ENCODE assay signal across 8 cellular contexts in the genomic region with DNA sequence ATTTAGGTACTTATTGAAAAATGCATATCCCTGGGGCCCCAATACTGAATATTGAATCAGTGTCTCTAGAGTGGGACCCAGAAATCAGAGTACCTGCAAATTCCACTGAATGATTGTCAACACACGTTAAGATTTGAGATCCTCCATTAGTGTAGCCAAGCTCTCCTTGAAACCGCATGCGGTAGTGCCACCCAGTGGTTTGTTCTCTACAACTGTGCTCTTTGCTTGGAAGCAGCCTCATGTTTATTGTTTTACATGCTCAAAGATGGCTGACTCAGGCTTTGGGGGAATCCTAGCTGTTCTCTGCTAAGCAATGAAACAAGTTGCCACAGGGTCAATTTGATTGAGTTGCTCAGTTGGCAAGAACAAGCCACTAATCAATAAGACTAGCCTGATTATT.
DNase-seq lines count a peak whose midpoint lies in the region; ATAC-seq and TF ChIP-seq lines count a peak whose summit lies in the region.

No MANE protein-coding gene starts in this region.

- no peak for TF ChIP-seq POLR2A in NB4 (IDR thresholded peaks at IDR 0.05; ENCODE audit: extremely low read depth, insufficient read length)

- no peak overlapping the region for H3K4me3 ChIP-seq in GM12864 (ENCODE audit: low read depth, low read length)
- no peak overlapping the region for H3K4me3 ChIP-seq in GM23338
- no peak overlapping the region for H3K4me3 ChIP-seq in NB4 (ENCODE audit: low read depth, low read length)
- H3K4me3 ChIP-seq in right cardiac atrium (ENCODE audit: low read length): no peak overlapping the region

- no peaks in the 10 kb centered on the region for H3K79me2 ChIP-seq in GM23338 (replicated peaks; ENCODE audit: insufficient read depth)

- TF ChIP-seq CTCF in GM12864 (IDR thresholded peaks at IDR 0.05; ENCODE audit: low read depth, low read length, missing control alignments) (peak; percentile 53), GM23338 (conservative IDR thresholded peaks at IDR 0.05; ENCODE audit: low read depth in 2 of 2) (peak; percentile 75 to 89), NB4 (IDR thresholded peaks at IDR 0.05; ENCODE audit: low read depth, low read length) (peak; percentile 14)

- H3K27me3 Mint-ChIP-seq in GM23338 (ENCODE audit: insufficient read depth, low read depth, poor library complexity): peaks cover 1% of the 10 kb centered on the region
- peaks cover 11% of the 10 kb centered on the region for H3K27me3 Mint-ChIP-seq in activated T-cell treated with anti-CD3 and anti-CD28 coated beads, Interleukin-2, amount 50 U/mL, for 4 hours (ENCODE audit: low read depth)

- H3K27me3 ChIP-seq in GM23338 (ENCODE audit: insufficient read depth): no peaks in the 10 kb centered on the region
- no peaks in the 10 kb centered on the region for H3K27me3 ChIP-seq in right cardiac atrium (ENCODE audit: control insufficient read depth, insufficient read depth)

- H3K9me3 ChIP-seq in right cardiac atrium (ENCODE audit: control insufficient read depth, low read length): no peaks in the 10 kb centered on the region

- no peak overlapping the region for H3K4me3 Mint-ChIP-seq in GM23338
- H3K4me3 Mint-ChIP-seq in activated T-cell treated with anti-CD3 and anti-CD28 coated beads, Interleukin-2, amount 50 U/mL, for 4 hours: no peak overlapping the region

- no peak overlapping the region for H3K4me2 ChIP-seq in GM23338

- H3K4me1 ChIP-seq in GM23338 (ENCODE audit: insufficient read depth) (no peaks in the 10 kb centered on the region), right cardiac atrium (ENCODE audit: control insufficient read depth, insufficient read depth, low read length) (no peaks in the 10 kb centered on the region)

- H3K9me3 Mint-ChIP-seq in GM23338: peaks cover 22% of the 10 kb centered on the region
- H3K9me3 Mint-ChIP-seq in activated T-cell treated with anti-CD3 and anti-CD28 coated beads, Interleukin-2, amount 50 U/mL, for 4 hours: no peaks in the 10 kb centered on the region

- peaks cover 8% of the 10 kb centered on the region for H3K36me3 ChIP-seq in GM23338 (ENCODE audit: insufficient read depth)

- peak overlapping the region; percentile 16; the same call in 1 of the 2 replicates for H2AFZ ChIP-seq in GM23338

- H3K27ac ChIP-seq in GM23338 (ENCODE audit: low read depth): no peak overlapping the region
- H3K27ac ChIP-seq in right cardiac atrium (ENCODE audit: low read length): no peak overlapping the region

- H3K9me2 ChIP-seq in GM23338 (ENCODE audit: insufficient read depth): no peaks in the 10 kb centered on the region

- H4K20me1 ChIP-seq in GM23338 (replicated peaks; ENCODE audit: insufficient read depth): no peaks in the 10 kb centered on the region

- 54% methylated on average over 3 of the region's 3 CpGs for WGBS in right cardiac atrium

- H3K4me1 Mint-ChIP-seq in GM23338: no peaks in the 10 kb centered on the region
- H3K4me1 Mint-ChIP-seq in activated T-cell treated with anti-CD3 and anti-CD28 coated beads, Interleukin-2, amount 50 U/mL, for 4 hours (ENCODE audit: low read depth): no peaks in the 10 kb centered on the region

- intact Hi-C loops in right cardiac atrium (cut with DNase I): loop anchor here in 1 of 4 donors (10.0 kb wide), 1 partner anchor 443 kb away; no protein-coding TSS in a partner anchor

- H3K27ac Mint-ChIP-seq in GM23338: no peak overlapping the region

- no peaks in the 10 kb centered on the region for H3F3A ChIP-seq in GM23338 (replicated peaks; ENCODE audit: low read depth)

- H3K36me3 Mint-ChIP-seq in GM23338 (ENCODE audit: low read depth): peaks cover 21% of the 10 kb centered on the region
- H3K36me3 Mint-ChIP-seq in activated T-cell treated with anti-CD3 and anti-CD28 coated beads, Interleukin-2, amount 50 U/mL, for 4 hours (ENCODE audit: insufficient read depth): no peaks in the 10 kb centered on the region

- DNase-seq in GM12864 (ENCODE audit: low read depth): peak; percentile 46
- peak; percentile 82 for DNase-seq in GM23338 (ENCODE audit: low spot score)
- DNase-seq in NB4 (ENCODE audit: low read depth): peak; percentile 57
- DNase-seq in activated T-cell treated with anti-CD3 and anti-CD28 coated beads, Interleukin-2, amount 50 U/mL, for 4 hours: no peak
- DNase-seq in right cardiac atrium: peak; percentile 56 to 83 (median 74)
- DNase-seq in stimulated activated CD4-positive, alpha-beta T cell treated with anti-CD3 and anti-CD28 coated beads, Interleukin-15, amount 100 ng/mL, for 24 hours: peak; percentile 70
- DNase-seq in middle frontal gyrus (ENCODE audit: extremely low spot score, low spot score): no peak

- peak; percentile 92 for ATAC-seq in GM23338
- peak; percentile 41 to 57 for ATAC-seq in activated T-cell treated with anti-CD3 and anti-CD28 coated beads, Interleukin-2, amount 50 U/mL, for 4 hours
- peak; percentile 76 to 87 for ATAC-seq in right cardiac atrium
- ATAC-seq in GM21576 (IDR thresholded peaks at IDR 0.05; ENCODE audit: unreplicated experiment): no peak

TF ChIP-seq in GM23338, 12 proteins besides CTCF, POLR2A, EP300 and RAD21:
- TF ChIP-seq EZH2phosphoT487 (IDR thresholded peaks at IDR 0.05; ENCODE audit: unreplicated experiment): no peak
- TF ChIP-seq NANOG (IDR thresholded peaks at IDR 0.05; ENCODE audit: borderline replicate concordance): no peak
- TF ChIP-seq REST (IDR thresholded peaks at IDR 0.05; ENCODE audit: unreplicated experiment): no peak
- no peak for TF ChIP-seq ETS1 (IDR thresholded peaks at IDR 0.05)

Comparison
In these comparisons a context has a peak if more than half of its experiments do, and no peak if none do; other contexts are left out.
1. DNase-seq: peak in GM12864 (single experiment), GM23338 (single experiment), NB4 (single experiment), right cardiac atrium (3 of 3) and stimulated activated CD4-positive, alpha-beta T cell treated with anti-CD3 and anti-CD28 coated beads, Interleukin-15, amount 100 ng/mL, for 24 hours (single experiment); none in activated T-cell treated with anti-CD3 and anti-CD28 coated beads, Interleukin-2, amount 50 U/mL, for 4 hours (single experiment) and middle frontal gyrus (single experiment).
2. CTCF ChIP-seq: peak in every context shown above with its lines; median percentile 82 in GM23338; 53 in GM12864; 14 in NB4.